Comparison of ENCODE assay signal across 39 cellular contexts in the genomic region with DNA sequence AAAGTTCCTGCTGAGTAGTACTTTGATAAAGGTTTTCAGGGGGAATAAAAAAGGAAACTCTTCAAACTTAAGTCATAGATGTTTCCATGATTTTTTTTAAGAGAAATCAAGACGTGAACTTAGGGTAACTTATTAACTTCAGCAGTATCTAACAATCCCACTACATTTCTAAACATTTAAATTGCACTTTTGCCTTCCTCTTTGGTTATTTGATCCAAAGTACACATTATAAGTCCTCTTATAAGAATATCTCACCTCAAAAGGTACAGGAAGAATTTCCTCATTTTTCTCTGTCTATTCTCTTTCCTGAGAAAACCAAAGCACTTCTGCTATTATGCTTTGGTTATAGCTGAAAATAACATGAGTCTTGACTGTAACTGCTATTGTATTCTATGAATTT. TPM values are rescaled to one million over a fixed set of nuclear protein-coding genes. Genes with fewer than 3 reads are reported as not detected.
"Had no signal": no experiment of that assay in that cellular context is flagged by ENCODE, and none has a peak within 500 bp of the region (broad histone marks: within the 10 kb centered on the region; RNA-seq: fewer than 3 reads in every experiment).

No MANE protein-coding gene starts in this region.

- H3K36me3 ChIP-seq: MG63 had no signal

- H3K4me3 ChIP-seq: MG63 had no signal

- H3K9me3 ChIP-seq: MG63 had no signal

- DNase-seq: Karpas-422, Kasumi-1, MG63, MM.1S, MV-4-11, NCI-H1048, NCI-H1092, NCI-H1092 treated with DMSO at 0.1 percent for 48 hours, NCI-H1105, NCI-H1105 treated with DMSO at 0.1 percent for 48 hours, NCI-H1417, NCI-H1417 treated with DMSO at 0.1 percent for 48 hours, NCI-H1436, NCI-H1436 treated with DMSO at 0.1 percent for 48 hours, NCI-H146, NCI-H1694, NCI-H1694 treated with DMSO at 0.1 percent for 48 hours, NCI-H187, NCI-H187 treated with DMSO at 0.1 percent for 48 hours, NCI-H1930, NCI-H2029, NCI-H2029 treated with DMSO at 0.1 percent for 48 hours, NCI-H2081, NCI-H2081 treated with DMSO at 0.1 percent for 48 hours, NCI-H2107, NCI-H2171, NCI-H2171 treated with DMSO at 0.1 percent for 48 hours, NCI-H2227 treated with DMSO at 0.1 percent for 48 hours, NCI-H226, NCI-H345, NCI-H446, NCI-H446 treated with DMSO at 0.1 percent for 48 hours, NCI-H510A, NCI-H510A treated with DMSO at 0.1 percent for 48 hours, NCI-H524, NCI-H524 treated with DMSO at 0.1 percent for 48 hours had no signal

RNA-seq across cellular contexts. Expression of a gene that starts 7.9 kb away (rescaled TPM):
- total RNA-seq: LHCN-M2, M059J, MCF 10A had no signal
